ENCODE assay signal across 20 cellular contexts in the genomic region with DNA sequence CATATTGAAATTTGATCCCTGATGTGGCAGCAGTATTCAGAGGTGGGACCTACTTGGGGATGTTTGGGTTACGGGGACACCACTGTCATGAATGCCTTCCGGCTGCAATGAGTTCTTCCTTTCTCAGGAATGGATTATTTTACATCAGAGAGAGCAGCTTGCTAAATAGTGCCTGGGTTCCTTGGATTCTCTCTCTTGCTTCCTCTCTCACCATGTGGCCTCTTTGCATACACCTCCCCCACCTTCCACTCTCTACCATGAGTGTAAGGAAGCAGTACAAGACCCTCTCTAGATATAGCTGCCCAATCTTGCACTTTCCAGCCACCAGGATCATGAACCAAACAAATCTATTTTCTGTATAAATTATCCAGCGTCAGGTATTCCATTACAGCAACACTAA. TPM values are rescaled to one million over a fixed set of nuclear protein-coding genes. Genes with fewer than 3 reads are reported as not detected.
DNase-seq lines count a peak whose midpoint lies in the region; ATAC-seq, FAIRE-seq and TF ChIP-seq lines count a peak whose summit lies in the region.
"Had no signal": no experiment of that assay in that cellular context is flagged by ENCODE, and none has a peak within 500 bp of the region (broad histone marks: within the 10 kb centered on the region; RNA-seq: fewer than 3 reads in every experiment).

No MANE protein-coding gene starts in this region.

- H3K27ac Mint-ChIP-seq in activated T-cell treated with anti-CD3 and anti-CD28 coated beads, Interleukin-2, amount 50 U/mL, for 72 hours: peak overlapping the region; percentile 9
- H3K27ac Mint-ChIP-seq in endodermal cell: peak overlapping the region; percentile 62
- H3K27ac Mint-ChIP-seq in stimulated activated naive B cell treated with anti-CD40 and anti-IgM and Interleukin-4, amounts not matched to agents 10 μg/mL and 1 μg/mL and 100 μg/mL, for 72 hours: no peak overlapping the region

- ATAC-seq in activated T-cell treated with anti-CD3 and anti-CD28 coated beads, Interleukin-2, amount 50 U/mL, for 72 hours (replicated peaks in 1 of 2): no peak
- ATAC-seq in stimulated activated naive B cell treated with anti-CD40 and anti-IgM and Interleukin-4, amounts not matched to agents 10 μg/mL and 1 μg/mL and 100 μg/mL, for 72 hours (replicated peaks): no peak
- ATAC-seq: Right ventricle myocardium inferior had no signal

- H2AFZ ChIP-seq in OCI-LY3 (ENCODE audit: low read depth, low read length): 0 out of 2 replicates have a peak overlapping the region, but pooled peaks have one; percentile 14

- TF ChIP-seq POLR2A in GM12891 (IDR thresholded peaks at IDR 0.05; ENCODE audit: low read depth, low read length): no peak

- H3K79me2 ChIP-seq in OCI-LY3 (ENCODE audit: low read length): no peaks in the 10 kb centered on the region

- H3K9me3 Mint-ChIP-seq in activated T-cell treated with anti-CD3 and anti-CD28 coated beads, Interleukin-2, amount 50 U/mL, for 72 hours: no peaks in the 10 kb centered on the region
- peaks cover 12% of the 10 kb centered on the region for H3K9me3 Mint-ChIP-seq in endodermal cell
- no peaks in the 10 kb centered on the region for H3K9me3 Mint-ChIP-seq in stimulated activated naive B cell treated with anti-CD40 and anti-IgM and Interleukin-4, amounts not matched to agents 10 μg/mL and 1 μg/mL and 100 μg/mL, for 72 hours
- H3K9me3 Mint-ChIP-seq: CD8-positive, alpha-beta memory T cell had no signal

- H3K27me3 ChIP-seq in OCI-LY3 (ENCODE audit: low read depth, low read length) (no peaks in the 10 kb centered on the region), endodermal cell (ENCODE audit: control insufficient read depth, insufficient read depth, low read length, poor library complexity, severe bottlenecking) (no peaks in the 10 kb centered on the region)

- H3K36me3 ChIP-seq in OCI-LY3 (replicated peaks; ENCODE audit: low read depth, low read length) (no peaks in the 10 kb centered on the region), endodermal cell (ENCODE audit: control insufficient read depth, insufficient read depth, low read length) (no peaks in the 10 kb centered on the region)

- H3K27ac ChIP-seq in OCI-LY3 (ENCODE audit: low read length) (no peak overlapping the region), endodermal cell (ENCODE audit: low read depth, low read length) (no peak overlapping the region)
- H3K27ac ChIP-seq: C4-2B, KMS-11 had no signal

- H3K9ac ChIP-seq in OCI-LY3 (ENCODE audit: low read length) (no peak overlapping the region), endodermal cell (ENCODE audit: extremely low read depth, low read length, poor library complexity, severe bottlenecking) (no peak overlapping the region)
- H3K9ac ChIP-seq: KMS-11 had no signal

- no peak overlapping the region for H3K4me2 ChIP-seq in OCI-LY3 (ENCODE audit: low read length)
- H3K4me2 ChIP-seq: KMS-11 had no signal

- no peak overlapping the region for H3K4me3 Mint-ChIP-seq in activated T-cell treated with anti-CD3 and anti-CD28 coated beads, Interleukin-2, amount 50 U/mL, for 72 hours
- no peak overlapping the region for H3K4me3 Mint-ChIP-seq in endodermal cell
- H3K4me3 Mint-ChIP-seq in stimulated activated naive B cell treated with anti-CD40 and anti-IgM and Interleukin-4, amounts not matched to agents 10 μg/mL and 1 μg/mL and 100 μg/mL, for 72 hours: no peak overlapping the region
- H3K4me3 Mint-ChIP-seq: CD8-positive, alpha-beta memory T cell had no signal

- no peak overlapping the region for H3K4me3 ChIP-seq in OCI-LY3 (ENCODE audit: low read length)
- H3K4me3 ChIP-seq in endodermal cell (ENCODE audit: low read length): no peak overlapping the region

- no peaks in the 10 kb centered on the region; the same call in 1 of the 2 replicates for H3K4me1 ChIP-seq in OCI-LY3 (ENCODE audit: low read length)
- no peaks in the 10 kb centered on the region for H3K4me1 ChIP-seq in endodermal cell (ENCODE audit: control insufficient read depth, insufficient read depth, low read length)

- H3K4me1 Mint-ChIP-seq in activated T-cell treated with anti-CD3 and anti-CD28 coated beads, Interleukin-2, amount 50 U/mL, for 72 hours (ENCODE audit: low read depth): no peaks in the 10 kb centered on the region
- H3K4me1 Mint-ChIP-seq in endodermal cell: peaks cover 4% of the 10 kb centered on the region
- H3K4me1 Mint-ChIP-seq in stimulated activated naive B cell treated with anti-CD40 and anti-IgM and Interleukin-4, amounts not matched to agents 10 μg/mL and 1 μg/mL and 100 μg/mL, for 72 hours: no peaks in the 10 kb centered on the region
- H3K4me1 Mint-ChIP-seq: CD8-positive, alpha-beta memory T cell had no signal

- FAIRE-seq in GM12891 (lab: Jason Lieb, UNC): no peak
- FAIRE-seq: GM12892, H54 had no signal

- WGBS in endodermal cell (ENCODE audit: insufficient coverage in 1 of 2, insufficient read length in 1 of 2), 2 experiments: 90 to 100% methylated on average over 3 of the region's 3 CpGs

- no peak for DNase-seq in activated T-cell treated with anti-CD3 and anti-CD28 coated beads, Interleukin-2, amount 50 U/mL, for 72 hours
- no peak for DNase-seq in activated T-cell treated with anti-CD3 and anti-CD28 coated beads, Interleukin-2, amount 50 U/mL, for 48 hours
- no peak for DNase-seq in endodermal cell
- no peak for DNase-seq in NCI-H345 treated with DMSO at 0.1 percent for 48 hours (lab: John Stamatoyannopoulos, UW; ENCODE audit: unreplicated experiment)
- no peak for DNase-seq in GM12891 (ENCODE audit: insufficient read length, low spot score)
- DNase-seq in stimulated activated naive B cell treated with anti-CD40 and anti-IgM and Interleukin-4, amounts not matched to agents 10 μg/mL and 1 μg/mL and 100 μg/mL, for 72 hours: no peak
- DNase-seq in activated CD8-positive, alpha-beta memory T cell treated with anti-CD3 and anti-CD28 coated beads for 24 hours: no peak
- DNase-seq: Calu3; CD8-positive, alpha-beta memory T cell; DMS153; MV-4-11; NCI-H1694; NCI-H2081 treated with DMSO at 0.1 percent for 48 hours; NK-92 treated with Interleukin-12 subunit alpha and Interleukin-12 subunit beta, amount 100 ng/mL, for 24 hours had no signal

- H3K27me3 Mint-ChIP-seq in activated T-cell treated with anti-CD3 and anti-CD28 coated beads, Interleukin-2, amount 50 U/mL, for 72 hours (ENCODE audit: low read depth): no peaks in the 10 kb centered on the region
- no peaks in the 10 kb centered on the region for H3K27me3 Mint-ChIP-seq in endodermal cell (ENCODE audit: insufficient read depth)
- H3K27me3 Mint-ChIP-seq in stimulated activated naive B cell treated with anti-CD40 and anti-IgM and Interleukin-4, amounts not matched to agents 10 μg/mL and 1 μg/mL and 100 μg/mL, for 72 hours: no peaks in the 10 kb centered on the region
- H3K27me3 Mint-ChIP-seq: CD8-positive, alpha-beta memory T cell had no signal

- H3K36me3 Mint-ChIP-seq in activated T-cell treated with anti-CD3 and anti-CD28 coated beads, Interleukin-2, amount 50 U/mL, for 72 hours (ENCODE audit: insufficient read depth in 2 of 2): no peaks in the 10 kb centered on the region
- H3K36me3 Mint-ChIP-seq in endodermal cell (ENCODE audit: low read depth): no peaks in the 10 kb centered on the region
- no peaks in the 10 kb centered on the region for H3K36me3 Mint-ChIP-seq in stimulated activated naive B cell treated with anti-CD40 and anti-IgM and Interleukin-4, amounts not matched to agents 10 μg/mL and 1 μg/mL and 100 μg/mL, for 72 hours
- H3K36me3 Mint-ChIP-seq: CD8-positive, alpha-beta memory T cell had no signal

- H4K20me1 ChIP-seq in OCI-LY3 (ENCODE audit: insufficient read depth, low read length): no peaks in the 10 kb centered on the region

- H3K9me3 ChIP-seq in OCI-LY3 (ENCODE audit: insufficient read depth, low read length) (no peaks in the 10 kb centered on the region), endodermal cell (ENCODE audit: control insufficient read depth, low read length) (peaks cover 7% of the 10 kb centered on the region)

- TF ChIP-seq CTCF in OCI-LY3 (IDR thresholded peaks at IDR 0.05; ENCODE audit: low read depth, low read length) (no peak), endodermal cell (conservative IDR thresholded peaks at IDR 0.05) (no peak)

TF ChIP-seq in GM12891, 5 proteins besides CTCF, POLR2A, EP300 and RAD21:
- no peak for TF ChIP-seq POU2F2 (IDR thresholded peaks at IDR 0.05; ENCODE audit: low read depth, low read length)
- no peak for TF ChIP-seq POLR2AphosphoS5 (IDR thresholded peaks at IDR 0.05; ENCODE audit: low read depth, low read length)
- TF ChIP-seq PAX5 (IDR thresholded peaks at IDR 0.05; ENCODE audit: insufficient read depth, low read length, severe bottlenecking): no peak
- no peak for TF ChIP-seq TAF1 (IDR thresholded peaks at IDR 0.05; ENCODE audit: low read depth, low read length)
- no peak for TF ChIP-seq SPI1 (IDR thresholded peaks at IDR 0.05; ENCODE audit: low read depth, low read length)

RNA-seq across cellular contexts. Expression of gene SCAF11, which starts 15.4 kb away (rescaled TPM):
- 100 to 1,000 TPM; 114 to 118 TPM for total RNA-seq in activated T-cell treated with anti-CD3 and anti-CD28 coated beads, Interleukin-2, amount 50 U/mL, for 72 hours
- 100 to 1,000 TPM in 1 of 2 donors, 10 to 100 TPM in 1; 99.6 to 116 TPM for total RNA-seq in endodermal cell
- 58.9 TPM for polyA plus RNA-seq in endodermal cell (2013, experiment 1 of 2)
- polyA plus RNA-seq in endodermal cell (2013, experiment 2 of 2): 65.4 TPM
- polyA plus RNA-seq in GM12891 (2012; ENCODE audit: low read depth, missing spikeins): 50.9 TPM
